14 cellular contexts compared by ENCODE assay signal in the genomic region with DNA sequence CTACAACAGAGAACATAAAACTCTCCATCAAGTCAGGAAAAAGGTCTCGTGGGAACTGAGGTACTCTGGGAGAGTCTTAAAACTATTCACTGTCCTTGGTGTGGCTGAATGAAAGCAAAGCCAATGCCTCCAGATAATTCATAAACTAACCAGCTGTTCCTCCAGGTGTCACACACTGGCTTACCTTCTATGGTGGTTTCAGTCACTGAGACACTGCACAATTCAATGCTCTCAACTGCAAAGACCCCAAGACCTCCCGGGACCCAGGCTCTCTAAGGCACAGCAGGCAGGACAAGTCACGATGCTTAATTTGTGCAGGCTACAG.
A peak's percentile ranks its signal among the peaks of the same experiment; 100 is the strongest.
DNase-seq lines count a peak whose midpoint lies in the region; ATAC-seq, FAIRE-seq and TF ChIP-seq lines count a peak whose summit lies in the region.
"Had no signal": no experiment of that assay in that cellular context is flagged by ENCODE, and none has a peak within 500 bp of the region (broad histone marks: within the 10 kb centered on the region; RNA-seq: fewer than 3 reads in every experiment).

No MANE protein-coding gene starts in this region.

- FAIRE-seq in pancreas (lab: Jason Lieb, UNC), result no peak

- H3K4me1 ChIP-seq in PC-3 (ENCODE audit: insufficient read depth, low read length) (peaks cover 31% of the 10 kb centered on the region), mucosa of rectum (ENCODE audit: control insufficient read depth in 2 of 2, insufficient read depth in 2 of 2, low read length in 2 of 2) (peaks cover 5 to 6% of the 10 kb centered on the region in 2 donors), stomach (peaks cover 0 to 53% (median 32%) of the 10 kb centered on the region in 4 donors), pancreas (peaks cover 0 to 4% (median 0%) of the 10 kb centered on the region in 3 donors), GM23338 (ENCODE audit: insufficient read depth) (no peaks in the 10 kb centered on the region)

- TF ChIP-seq POLR2A in stomach (IDR thresholded peaks at IDR 0.05), result no peak

- H4K20me1 ChIP-seq in PC-3 (ENCODE audit: low read length), result no peaks in the 10 kb centered on the region
- H4K20me1 ChIP-seq in GM23338 (replicated peaks; ENCODE audit: insufficient read depth), result no peaks in the 10 kb centered on the region

- no peaks in the 10 kb centered on the region for H3K36me3 ChIP-seq in PC-3 (ENCODE audit: low read depth, low read length)
- no peaks in the 10 kb centered on the region for H3K36me3 ChIP-seq in mucosa of rectum (ENCODE audit: control insufficient read depth in 2 of 2, insufficient read depth in 2 of 2, low read length in 2 of 2)
- H3K36me3 ChIP-seq in stomach, result no peaks in the 10 kb centered on the region
- no peaks in the 10 kb centered on the region for H3K36me3 ChIP-seq in pancreas
- no peaks in the 10 kb centered on the region for H3K36me3 ChIP-seq in GM23338 (ENCODE audit: insufficient read depth)
- H3K36me3 ChIP-seq: thyroid gland had no signal

- no peak for TF ChIP-seq EP300 in stomach (IDR thresholded peaks at IDR 0.05)

- H3K27ac Mint-ChIP-seq in MCF 10A (ENCODE audit: low read depth, unreplicated experiment) (peak overlapping the region; percentile 63), GM23338 (no peak overlapping the region)
- H3K27ac Mint-ChIP-seq: activated CD4-positive, alpha-beta T cell treated with anti-CD3 and anti-CD28 coated beads for 36 hours had no signal

- WGBS in stomach, 5 donors, result 66 to 77% (median 75%) methylated on average over 3 of the region's 3 CpGs
- WGBS in pancreas, 2 donors, result 76 to 84% methylated on average over 3 of the region's 3 CpGs

- H3K4me3 ChIP-seq in PC-3 (ENCODE audit: low read length) (no peak overlapping the region), mucosa of rectum (ENCODE audit: low read length in 2 of 2) (no peak overlapping the region), stomach (no peak overlapping the region), pancreas (no peak overlapping the region), GM23338 (no peak overlapping the region)
- H3K4me3 ChIP-seq: lung, thyroid gland had no signal

- H3K36me3 Mint-ChIP-seq in MCF 10A (ENCODE audit: insufficient read depth, unreplicated experiment) (no peaks in the 10 kb centered on the region), GM23338 (ENCODE audit: low read depth) (peaks cover 3% of the 10 kb centered on the region; the same call in 1 of the 3 replicates)

- intact Hi-C loops in PC-3 (cut with micrococcal nuclease), result loop anchor here (10.0 kb wide), 1 partner anchor 616 kb away; no protein-coding TSS in a partner anchor
- intact Hi-C loops in MCF 10A (cut with micrococcal nuclease), result no loop called here
- intact Hi-C loops in stomach (cut with DNase I; ENCODE audit: low total_unique reads), result loop anchor here (10.0 kb wide), 1 partner anchor 436 kb away; no protein-coding TSS in a partner anchor
- intact Hi-C loops in pancreas (cut with DNase I), result loop anchor here in 2 of 3 donors (10.0 kb wide), 2 partner anchors 76 to 166 kb away; no protein-coding TSS in a partner anchor

- POLR2A ChIA-PET in PC-3 (lab: Charles Lee; ENCODE audit: unreplicated experiment), result interaction anchor here (0.7 kb wide), 1 partner anchor 20 kb away, joined by 3 read pairs; no protein-coding TSS in a partner anchor
- POLR2A ChIA-PET in MCF 10A (lab: Yijun Ruan, JAX), result interaction anchor here (0.9 to 1.2 kb wide), 2 partner anchors 387 to 423 kb away, joined by 3 to 4 read pairs; a partner anchor contains a TSS

- H3K4me3 Mint-ChIP-seq in MCF 10A (ENCODE audit: unreplicated experiment) (no peak overlapping the region), GM23338 (no peak overlapping the region)
- H3K4me3 Mint-ChIP-seq: activated CD4-positive, alpha-beta T cell treated with anti-CD3 and anti-CD28 coated beads for 36 hours had no signal

- no peaks in the 10 kb centered on the region for H3F3A ChIP-seq in PC-3 (ENCODE audit: low read length, unreplicated experiment)
- no peaks in the 10 kb centered on the region for H3F3A ChIP-seq in GM23338 (replicated peaks; ENCODE audit: low read depth)

- ATAC-seq in PC-3 (no peak; the same call in 1 of the 2 replicates), pancreas (no peak), GM23338 (no peak; the same call in 2 of the 3 replicates), HG02642 (IDR thresholded peaks at IDR 0.05; ENCODE audit: poor library complexity, unreplicated experiment) (no peak)
- ATAC-seq: activated CD4-positive, alpha-beta T cell treated with anti-CD3 and anti-CD28 coated beads for 36 hours had no signal

- H3K9me3 Mint-ChIP-seq in MCF 10A (ENCODE audit: unreplicated experiment) (no peaks in the 10 kb centered on the region), GM23338 (no peaks in the 10 kb centered on the region; the same call in 2 of the 3 replicates)

- H3K4me1 Mint-ChIP-seq in MCF 10A (ENCODE audit: insufficient read depth, unreplicated experiment) (peaks cover 41% of the 10 kb centered on the region), GM23338 (peaks cover 11% of the 10 kb centered on the region; the same call in 2 of the 3 replicates)

- H2AFZ ChIP-seq in PC-3 (ENCODE audit: low read length) (0 out of 2 replicates have a peak overlapping the region, but pooled peaks have one; percentile 10), GM23338 (no peak overlapping the region)

- no peaks in the 10 kb centered on the region for H3K79me2 ChIP-seq in PC-3 (ENCODE audit: low read length)
- no peaks in the 10 kb centered on the region for H3K79me2 ChIP-seq in GM23338 (replicated peaks; ENCODE audit: insufficient read depth)

- no peaks in the 10 kb centered on the region for H3K9me2 ChIP-seq in PC-3 (replicated peaks; ENCODE audit: low read length)
- H3K9me2 ChIP-seq in GM23338 (ENCODE audit: insufficient read depth), result 0 out of 2 replicates have a peak, but pooled peaks cover 5% of the 10 kb centered on the region

- no peaks in the 10 kb centered on the region for H3K27me3 Mint-ChIP-seq in MCF 10A (ENCODE audit: insufficient read depth, unreplicated experiment)
- H3K27me3 Mint-ChIP-seq in GM23338 (ENCODE audit: insufficient read depth, low read depth, poor library complexity), result no peaks in the 10 kb centered on the region
- H3K27me3 Mint-ChIP-seq: activated CD4-positive, alpha-beta T cell treated with anti-CD3 and anti-CD28 coated beads for 36 hours had no signal

- TF ChIP-seq CTCF in PC-3 (conservative IDR thresholded peaks at IDR 0.05; ENCODE audit: low read depth, low read length) (peak; percentile 34; the same call in 1 of the 2 replicates), MCF 10A (IDR thresholded peaks at IDR 0.05; ENCODE audit: unreplicated experiment) (peak; percentile 17), stomach (IDR thresholded peaks at IDR 0.05) (no peak), pancreas (IDR thresholded peaks at IDR 0.05) (no peak), GM23338 (conservative IDR thresholded peaks at IDR 0.05; ENCODE audit: low read depth in 2 of 2) (no peak; a peak in 1 of 4 replicates)

- H3K9me3 ChIP-seq in PC-3 (ENCODE audit: low read length) (no peaks in the 10 kb centered on the region), mucosa of rectum (ENCODE audit: control insufficient read depth in 2 of 2, low read length in 2 of 2) (no peaks in the 10 kb centered on the region), stomach (no peaks in the 10 kb centered on the region), pancreas (no peaks in the 10 kb centered on the region)
- H3K9me3 ChIP-seq: thyroid gland had no signal

- H3K27ac ChIP-seq in PC-3 (ENCODE audit: low read length) (peak overlapping the region; percentile 37), mucosa of rectum (ENCODE audit: low read depth in 2 of 2, low read length in 2 of 2) (peak overlapping the region; percentile 0 to 4), stomach (peak overlapping the region in 3 of 5 donors; percentile 13 to 71 (median 16)), pancreas (no peak overlapping the region), GM23338 (ENCODE audit: low read depth) (no peak overlapping the region)
- H3K27ac ChIP-seq: thyroid gland had no signal

- BruUV-seq in PC-3 (replicated peaks; lab: Mats Ljungman, UMichigan), result no TSS peak
- BruUV-seq in MCF 10A (replicated peaks; lab: Mats Ljungman, UMichigan), result no TSS peak

- H3K9ac ChIP-seq in PC-3 (ENCODE audit: low read length) (no peak overlapping the region), mucosa of rectum (ENCODE audit: low read depth in 1 of 2, low read length in 2 of 2) (no peak overlapping the region)

- no peak for DNase-seq in PC-3
- DNase-seq in MCF 10A (ENCODE audit: unreplicated experiment), result no peak
- DNase-seq in stomach, result no peak
- DNase-seq in pancreas, result no peak
- no peak for DNase-seq in GM23338 (ENCODE audit: low spot score)
- DNase-seq in activated naive CD4-positive, alpha-beta T cell treated with anti-CD3 and anti-CD28 coated beads, Interleukin-2, amount 50 U/mL, for 16 hours, result no peak
- DNase-seq: activated CD4-positive, alpha-beta T cell treated with anti-CD3 and anti-CD28 coated beads for 36 hours; activated gamma-delta T cell; NCI-H1092 treated with DMSO at 0.1 percent for 48 hours; stimulated activated CD4-positive, alpha-beta T cell treated with anti-CD3 and anti-CD28 coated beads, Interleukin-4, amount 100 ng/mL, for 1 hour had no signal

- CTCF ChIA-PET in PC-3 (lab: Charles Lee) (interaction anchor here (1.0 to 1.3 kb wide), 2 partner anchors 64 to 71 kb away, joined by 3 to 6 read pairs; no protein-coding TSS in a partner anchor), MCF 10A (lab: Yijun Ruan, JAX) (interaction anchor here (0.7 to 1.7 kb wide), 5 partner anchors 68 to 747 kb away, joined by 3 to 4 read pairs (median 3); no protein-coding TSS in a partner anchor)

- peak overlapping the region; percentile 69 for H3K4me2 ChIP-seq in PC-3 (ENCODE audit: low read length)
- no peak overlapping the region for H3K4me2 ChIP-seq in GM23338

- H3K27me3 ChIP-seq in PC-3 (ENCODE audit: low read length), result no peaks in the 10 kb centered on the region
- H3K27me3 ChIP-seq in mucosa of rectum (ENCODE audit: control insufficient read depth in 2 of 2, insufficient read depth in 2 of 2, low read length in 2 of 2), result no peaks in the 10 kb centered on the region
- H3K27me3 ChIP-seq in stomach, result no peaks in the 10 kb centered on the region
- no peaks in the 10 kb centered on the region for H3K27me3 ChIP-seq in pancreas
- H3K27me3 ChIP-seq in GM23338 (ENCODE audit: insufficient read depth), result no peaks in the 10 kb centered on the region
- H3K27me3 ChIP-seq: thyroid gland had no signal

TF ChIP-seq in GM23338, 12 proteins besides CTCF, POLR2A, EP300 and RAD21 (continues in another document):
- TF ChIP-seq JUNB (IDR thresholded peaks at IDR 0.05; ENCODE audit: unreplicated experiment), result no peak
- no peak for TF ChIP-seq EZH2phosphoT487 (IDR thresholded peaks at IDR 0.05; ENCODE audit: unreplicated experiment)
- no peak for TF ChIP-seq CREB1 (CRISPR knock-in tag; IDR thresholded peaks at IDR 0.05; ENCODE audit: low read depth)
- TF ChIP-seq ZNF331 (CRISPR knock-in tag; IDR thresholded peaks at IDR 0.05; ENCODE audit: low read depth), result no peak
- TF ChIP-seq STAT1 (IDR thresholded peaks at IDR 0.05; ENCODE audit: unreplicated experiment), result no peak
- no peak for TF ChIP-seq EZH2 (IDR thresholded peaks at IDR 0.05; ENCODE audit: low read depth, unreplicated experiment)

Comparison
In these comparisons a context has a peak if more than half of its experiments do, and no peak if none do; other contexts are left out.
1. H3K27ac ChIP-seq: peak in PC-3 (single experiment), mucosa of rectum (2 of 2) and stomach (3 of 5); none in pancreas (0 of 4) and GM23338 (single experiment).
2. CTCF ChIP-seq: peak in PC-3 (single experiment) and MCF 10A (single experiment); none in stomach (0 of 7), pancreas (0 of 4) and GM23338 (0 of 2).